Comparison of ENCODE assay signal across 8 cellular contexts in the genomic region with DNA sequence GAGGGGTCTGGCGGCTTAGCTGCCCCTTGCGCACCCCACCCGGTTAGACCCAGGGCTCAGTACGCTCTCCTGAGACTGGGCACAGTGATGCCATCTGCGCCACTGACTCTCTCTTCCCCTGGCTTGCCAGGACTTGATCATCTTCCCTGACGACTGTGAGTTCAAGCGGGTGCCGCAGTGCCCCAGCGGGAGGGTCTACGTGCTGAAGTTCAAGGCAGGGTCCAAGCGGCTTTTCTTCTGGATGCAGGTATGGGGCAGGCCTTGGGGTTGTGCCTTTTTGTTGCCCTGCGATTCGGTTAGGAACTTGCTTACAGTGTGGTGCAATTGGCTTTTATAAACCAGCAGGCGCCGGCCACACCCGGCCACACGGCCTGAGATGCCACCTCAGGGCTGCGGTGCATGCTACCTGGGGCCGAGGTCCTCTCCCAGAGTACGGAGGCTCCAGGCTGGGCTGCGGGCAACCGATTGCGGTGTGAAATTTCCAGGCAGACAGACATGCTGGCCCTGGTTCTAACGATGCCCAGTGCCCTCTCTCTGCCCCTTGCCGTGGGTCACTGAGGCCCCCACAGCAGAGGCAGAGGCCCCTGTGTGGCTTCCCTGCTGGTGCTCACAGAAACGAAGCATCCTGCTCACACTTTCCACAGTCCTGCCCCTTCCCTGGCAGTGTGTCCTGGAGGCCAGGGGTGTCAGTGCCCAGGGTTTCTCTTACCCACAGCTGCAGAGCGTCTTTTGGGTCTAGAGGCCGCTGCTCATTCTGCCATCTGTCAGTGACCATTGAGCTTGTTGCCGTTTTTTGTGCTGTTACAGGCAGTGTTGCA. TPM values are rescaled to one million over a fixed set of nuclear protein-coding genes. Genes with fewer than 3 reads are reported as not detected.
DNase-seq lines count a peak whose midpoint lies in the region; FAIRE-seq and TF ChIP-seq lines count a peak whose summit lies in the region.

No MANE protein-coding gene starts in this region.

- H3K36me3 ChIP-seq in CD8-positive, alpha-beta memory T cell (ENCODE audit: insufficient read depth, low read length): peaks cover 11% of the 10 kb centered on the region
- H3K36me3 ChIP-seq in OCI-LY7 (ENCODE audit: insufficient read depth, low read length) (peaks cover 62% of the 10 kb centered on the region), endothelial cell of umbilical vein (ENCODE audit: control insufficient read depth in 2 of 2, extremely low read depth in 1 of 2, insufficient read depth in 2 of 2, low read length in 2 of 2) (peaks cover 19 to 37% of the 10 kb centered on the region in 2 experiments), osteoblast (ENCODE audit: insufficient read depth, low read length) (peaks cover 43% of the 10 kb centered on the region)

- peak overlapping the region; percentile 83 for H3K4me3 ChIP-seq in CD8-positive, alpha-beta memory T cell (ENCODE audit: low read length)
- peak overlapping the region; percentile 100 for H3K4me3 ChIP-seq in OCI-LY7 (ENCODE audit: low read depth, low read length, poor library complexity, severe bottlenecking)
- peak overlapping the region; percentile 5 to 95 (median 50) for H3K4me3 ChIP-seq in endothelial cell of umbilical vein (replicated peaks in 1 of 3; ENCODE audit: insufficient read depth in 1 of 3, low read depth in 1 of 3, low read length in 3 of 3)
- H3K4me3 ChIP-seq in osteoblast (ENCODE audit: insufficient read depth, low read length): peak overlapping the region; percentile 93

- no peaks in the 10 kb centered on the region for H3K9me3 ChIP-seq in CD8-positive, alpha-beta memory T cell (ENCODE audit: low read length)
- no peaks in the 10 kb centered on the region for H3K9me3 ChIP-seq in OCI-LY7 (ENCODE audit: low read length)
- no peaks in the 10 kb centered on the region for H3K9me3 ChIP-seq in endothelial cell of umbilical vein (replicated peaks; ENCODE audit: control insufficient read depth, insufficient read depth, low read length)
- H3K9me3 ChIP-seq in osteoblast (ENCODE audit: low read depth, low read length): no peaks in the 10 kb centered on the region

- no peak for TF ChIP-seq POLR2A in endothelial cell of umbilical vein (IDR thresholded peaks at IDR 0.05; ENCODE audit: low read depth, low read length)

- FAIRE-seq in endothelial cell of umbilical vein (lab: Jason Lieb, UNC): peak; percentile 26

- POLR2A ChIA-PET in CD8-positive, alpha-beta memory T cell (lab: Charles Lee): no interaction called here
- POLR2A ChIA-PET in OCI-LY7 (lab: Charles Lee): no interaction called here
- POLR2A ChIA-PET in endothelial cell of umbilical vein (lab: Charles Lee): no interaction called here

- peak overlapping the region; percentile 77 for H3K9ac ChIP-seq in endothelial cell of umbilical vein (replicated peaks; ENCODE audit: extremely low read depth, insufficient read depth, low read length)

- CTCF ChIA-PET in CD8-positive, alpha-beta memory T cell (lab: Charles Lee): interaction anchor here (1.1 kb wide), 1 partner anchor 78 kb away, joined by 3 read pairs; no protein-coding TSS in a partner anchor
- CTCF ChIA-PET in OCI-LY7 (lab: Charles Lee; ENCODE audit: unreplicated experiment) (no interaction called here), endothelial cell of umbilical vein (lab: Charles Lee) (interaction anchor here (1.0 to 8.1 kb wide), 3 partner anchors 60 to 78 kb away, joined by 3 to 113 read pairs (median 10); no protein-coding TSS in a partner anchor)

- H4K20me1 ChIP-seq in OCI-LY7 (ENCODE audit: insufficient read depth, low read length): peaks cover 16% of the 10 kb centered on the region; the same call in 1 of the 2 replicates
- no peaks in the 10 kb centered on the region for H4K20me1 ChIP-seq in endothelial cell of umbilical vein (replicated peaks; ENCODE audit: control insufficient read depth, extremely low read depth, insufficient read depth, low read length)
- peaks cover 52% of the 10 kb centered on the region for H4K20me1 ChIP-seq in osteoblast (ENCODE audit: insufficient read depth, low read length)

- peak overlapping the region; percentile 64 for H3K27ac ChIP-seq in CD8-positive, alpha-beta memory T cell (ENCODE audit: low read depth, low read length)
- H3K27ac ChIP-seq in OCI-LY7 (ENCODE audit: low read depth, low read length, poor library complexity, severe bottlenecking): no peak overlapping the region
- H3K27ac ChIP-seq in endothelial cell of umbilical vein (ENCODE audit: insufficient read depth, low read depth, low read length): peak overlapping the region; percentile 61
- H3K27ac ChIP-seq in osteoblast (ENCODE audit: low read depth, low read length): peak overlapping the region; percentile 70

- TF ChIP-seq CTCF in OCI-LY7 (conservative IDR thresholded peaks at IDR 0.05; ENCODE audit: low read length) (no peak), endothelial cell of umbilical vein (IDR thresholded peaks at IDR 0.05; ENCODE audit: extremely low read depth in 1 of 2, insufficient read depth in 1 of 2, low read depth in 1 of 2, low read length in 2 of 2) (no peak), osteoblast (IDR thresholded peaks at IDR 0.05; ENCODE audit: extremely low read depth, low read depth, low read length) (no peak)

- dilution Hi-C loops in endothelial cell of umbilical vein (cut with MboI; ENCODE audit: extremely low pct_ligation_motif_present, low sequenced_read_pairs): no loop called here

- H3K9me3 Mint-ChIP-seq in CD8-positive, alpha-beta memory T cell: no peaks in the 10 kb centered on the region

- H3K27ac Mint-ChIP-seq in CD8-positive, alpha-beta memory T cell: peak overlapping the region in 7 of 8 donors; percentile 51 to 95 (median 84)

- H3K4me2 ChIP-seq in OCI-LY7 (ENCODE audit: low read length) (peak overlapping the region; percentile 82), endothelial cell of umbilical vein (ENCODE audit: insufficient read depth, low read length) (peak overlapping the region; percentile 78), osteoblast (ENCODE audit: insufficient read depth, low read length) (peak overlapping the region; percentile 96)

- peak overlapping the region; percentile 87 to 93 (median 89) for H3K4me3 Mint-ChIP-seq in CD8-positive, alpha-beta memory T cell

- no peaks in the 10 kb centered on the region for H3K27me3 ChIP-seq in CD8-positive, alpha-beta memory T cell (ENCODE audit: insufficient read depth, low read length, poor library complexity, severe bottlenecking)
- no peaks in the 10 kb centered on the region for H3K27me3 ChIP-seq in endothelial cell of umbilical vein (ENCODE audit: control insufficient read depth in 2 of 2, insufficient read depth in 2 of 2, low read length in 2 of 2)
- no peaks in the 10 kb centered on the region for H3K27me3 ChIP-seq in osteoblast (ENCODE audit: insufficient read depth, low read length)

- H3K36me3 Mint-ChIP-seq in CD8-positive, alpha-beta memory T cell: peaks cover 0 to 57% (median 2%) of the 10 kb centered on the region in 3 donors

- no TSS peak for BruUV-seq in OCI-LY7 (replicated peaks; lab: Mats Ljungman, UMichigan)
- no TSS peak for BruUV-seq in endothelial cell of umbilical vein (replicated peaks; lab: Mats Ljungman, UMichigan)

- no peak for DNase-seq in CD8-positive, alpha-beta memory T cell
- DNase-seq in OCI-LY7 (ENCODE audit: low spot score) (no peak), endothelial cell of umbilical vein (ENCODE audit: low read depth, low spot score) (no peak), osteoblast (ENCODE audit: insufficient read length, low spot score, missing footprints) (peak; percentile 85), dedifferentiated amniotic fluid mesenchymal stem cell (ENCODE audit: extremely low spot score) (no peak), globus pallidus (ENCODE audit: low spot score) (no peak), GM19238 (ENCODE audit: insufficient read length, low spot score) (no peak), NCI-H82 treated with DMSO at 0.1 percent for 48 hours (lab: John Stamatoyannopoulos, UW; ENCODE audit: unreplicated experiment) (no peak)

- no peaks in the 10 kb centered on the region for H3K27me3 Mint-ChIP-seq in CD8-positive, alpha-beta memory T cell

- H2AFZ ChIP-seq in OCI-LY7 (ENCODE audit: low read length): no peak overlapping the region
- no peak overlapping the region for H2AFZ ChIP-seq in endothelial cell of umbilical vein (ENCODE audit: low read depth, low read length)
- no peak overlapping the region for H2AFZ ChIP-seq in osteoblast (ENCODE audit: low read length)

- peaks cover 26% of the 10 kb centered on the region for H3K4me1 ChIP-seq in CD8-positive, alpha-beta memory T cell (ENCODE audit: insufficient read depth, low read length)
- H3K4me1 ChIP-seq in OCI-LY7 (ENCODE audit: insufficient read depth, low read length, poor library complexity, severe bottlenecking) (peaks cover 23% of the 10 kb centered on the region), endothelial cell of umbilical vein (ENCODE audit: control insufficient read depth, extremely low read depth, insufficient read depth, low read length) (peaks cover 21% of the 10 kb centered on the region), osteoblast (ENCODE audit: insufficient read depth, low read length) (peaks cover 18% of the 10 kb centered on the region)

- H3K9me2 ChIP-seq in OCI-LY7 (ENCODE audit: insufficient read depth, low read length): no peaks in the 10 kb centered on the region

- intact Hi-C loops in OCI-LY7 (cut with micrococcal nuclease; ENCODE audit: unreplicated experiment) (no loop called here), endothelial cell of umbilical vein (cut with micrococcal nuclease) (loop anchor here (10.0 kb wide), 1 partner anchor 490 kb away; a partner anchor contains a TSS)

- no peaks in the 10 kb centered on the region for H3K9me1 ChIP-seq in endothelial cell of umbilical vein (replicated peaks; ENCODE audit: control insufficient read depth, extremely low read depth, insufficient read depth, low read length)

- H3K4me1 Mint-ChIP-seq in CD8-positive, alpha-beta memory T cell: peaks cover 27 to 31% (median 31%) of the 10 kb centered on the region in 3 donors

- H3K79me2 ChIP-seq in OCI-LY7 (ENCODE audit: insufficient read depth, low read depth, low read length) (peaks cover 32% of the 10 kb centered on the region), endothelial cell of umbilical vein (ENCODE audit: control insufficient read depth, insufficient read depth, low read length) (peaks cover 41% of the 10 kb centered on the region), osteoblast (ENCODE audit: insufficient read depth, low read length) (peaks cover 51% of the 10 kb centered on the region)

RNA-seq across cellular contexts. Expression of a gene that starts 1.7 kb away (rescaled TPM):
- total RNA-seq in CD8-positive, alpha-beta memory T cell: 100 to 1,000 TPM; 159 to 166 TPM
- 101 TPM for polyA plus RNA-seq in CD8-positive, alpha-beta memory T cell
- 123 and 128 TPM in 2 replicates for total RNA-seq in OCI-LY7 (2014; rRNA removed; shearing (Covaris generic))
- 70.7 and 87.0 TPM in 2 replicates for total RNA-seq in OCI-LY7 (2022)
- total RNA-seq in endothelial cell of umbilical vein: 144 and 154 TPM in 2 replicates
- polyA plus RNA-seq in endothelial cell of umbilical vein: 179 and 249 TPM in 2 replicates
- 131 and 170 TPM in 2 replicates for polyA plus RNA-seq in endothelial cell of umbilical vein (2011; cell fraction: cytosol; rRNA removed)
- 99.1 and 109 TPM in 2 replicates for polyA plus RNA-seq in endothelial cell of umbilical vein (2011; cell fraction: nucleus; rRNA removed)
- 146 and 147 TPM in 2 replicates for polyA plus RNA-seq in endothelial cell of umbilical vein (2012)
- 65.1 and 70.5 TPM in 2 replicates for polyA minus RNA-seq in endothelial cell of umbilical vein
- 104 TPM for polyA minus RNA-seq in endothelial cell of umbilical vein (2011; cell fraction: cytosol; rRNA and poly(A)+ RNA removed)
- polyA minus RNA-seq in endothelial cell of umbilical vein (2011; cell fraction: nucleus; rRNA and poly(A)+ RNA removed): 29.3 and 53.9 TPM in 2 replicates
- total RNA-seq in osteoblast: 93.1 and 103 TPM in 2 replicates

Comparison
In these comparisons a context has a peak if more than half of its experiments do, and no peak if none do; other contexts are left out.
1. H3K4me3 ChIP-seq: peak in every context shown above with its lines; median percentile 100 in OCI-LY7; 93 in osteoblast; 83 in CD8-positive, alpha-beta memory T cell; 50 in endothelial cell of umbilical vein.